19 cellular contexts compared by ENCODE assay signal in the genomic region with DNA sequence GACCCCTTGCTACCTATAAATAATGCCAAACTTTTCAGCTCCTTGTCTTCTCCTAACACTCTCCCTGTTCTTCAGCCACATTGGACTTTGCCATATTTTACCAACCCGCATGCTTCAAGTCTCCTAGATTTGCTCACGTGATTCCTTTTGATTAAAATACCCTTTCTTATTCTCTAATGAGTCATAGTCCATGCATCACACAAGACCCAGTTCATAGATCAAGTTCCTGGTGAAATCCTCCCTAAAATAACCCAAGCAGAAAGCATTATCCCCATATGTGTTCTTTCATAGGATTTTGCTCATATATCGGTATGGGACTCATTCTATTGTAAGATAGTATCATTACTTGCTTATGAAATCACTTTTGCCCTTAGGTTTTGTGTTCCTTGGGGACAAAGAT.
"Had no signal": no experiment of that assay in that cellular context is flagged by ENCODE, and none has a peak within 500 bp of the region (broad histone marks: within the 10 kb centered on the region; RNA-seq: fewer than 3 reads in every experiment).

No MANE protein-coding gene starts in this region.

- H3K36me3 ChIP-seq: heart left ventricle, suprapubic skin, thyroid gland, upper lobe of left lung, uterus had no signal

- DNase-seq: cortex of kidney; dorsolateral prefrontal cortex; effector CD8-positive, alpha-beta T cell; foreskin keratinocyte; heart left ventricle; hippocampal formation; kidney glomerular epithelial cell; mesendoderm; naive thymus-derived CD4-positive, alpha-beta T cell; nephron progenitor cell; psoas muscle; stimulated activated naive CD4-positive, alpha-beta T cell treated with Interleukin-2 at 50 U/mL for 16 hours; thyroid gland; upper lobe of left lung; uterus had no signal

- H3K27me3 ChIP-seq: dorsolateral prefrontal cortex, foreskin keratinocyte, heart left ventricle, suprapubic skin, thyroid gland, upper lobe of left lung, uterus had no signal

- H3K4me3 ChIP-seq: dorsolateral prefrontal cortex, heart left ventricle, psoas muscle, suprapubic skin, thyroid gland, upper lobe of left lung, uterus had no signal

- ATAC-seq: foreskin keratinocyte; heart left ventricle; naive thymus-derived CD4-positive, alpha-beta T cell; psoas muscle; sciatic nerve had no signal

- H3K9me3 ChIP-seq: psoas muscle, suprapubic skin, thyroid gland, upper lobe of left lung, uterus had no signal

- H3K4me1 ChIP-seq: foreskin keratinocyte, heart left ventricle, psoas muscle, suprapubic skin, thyroid gland, upper lobe of left lung, uterus had no signal

- FAIRE-seq: islet of Langerhans had no signal

- H3K27ac ChIP-seq: dorsolateral prefrontal cortex, foreskin keratinocyte, heart left ventricle, parathyroid adenoma, psoas muscle, suprapubic skin, thyroid gland, upper lobe of left lung, uterus had no signal
